Comparison of ENCODE assay signal across 17 cellular contexts in genomic region chr7:101116898-101117297, GRCh38. TPM values are rescaled to one million over a fixed set of nuclear protein-coding genes. Genes with fewer than 3 reads are reported as not detected.
DNase-seq lines count a peak whose midpoint lies in the region; ATAC-seq and TF ChIP-seq lines count a peak whose summit lies in the region.
"Had no signal": no experiment of that assay in that cellular context is flagged by ENCODE, and none has a peak within 500 bp of the region (broad histone marks: within the 10 kb centered on the region; RNA-seq: fewer than 3 reads in every experiment).

No MANE protein-coding gene starts in this region.

- no peak overlapping the region for H2BK15ac ChIP-seq in H9 (ENCODE audit: low read depth, low read length)

- no peak overlapping the region for H3K9ac ChIP-seq in H9 (ENCODE audit: extremely low read depth, insufficient read length, low read length)
- H3K9ac ChIP-seq in skeletal muscle tissue (ENCODE audit: low read depth in 1 of 3, low read length in 3 of 3) = no peak overlapping the region
- no peak overlapping the region for H3K9ac ChIP-seq in Karpas-422 (ENCODE audit: low read length)

- H3K23me2 ChIP-seq in H9 (ENCODE audit: insufficient read length, low read depth, low read length, poor library complexity, severe bottlenecking) = no peaks in the 10 kb centered on the region

- no peak overlapping the region for H2BK20ac ChIP-seq in H9 (ENCODE audit: low read depth, low read length, poor library complexity, severe bottlenecking)

- no CpG with 5 or more reads among the region's 10 CpGs for WGBS in H9 (ENCODE audit: extremely low coverage, insufficient read length, low lambda C conversion rate)

- H4K8ac ChIP-seq in H9 (replicated peaks; ENCODE audit: insufficient read length, low read depth, low read length) = no peak overlapping the region

- H2BK12ac ChIP-seq in H9 (ENCODE audit: insufficient read length, low read depth, low read length) = no peak overlapping the region

- H3K4me3 ChIP-seq in Panc1 (ENCODE audit: low read depth in 2 of 2, low read length in 2 of 2) (no peak overlapping the region), fibroblast of mammary gland (ENCODE audit: control insufficient read depth, low read depth, low read length) (no peak overlapping the region), skeletal muscle tissue (ENCODE audit: low read length in 3 of 3) (no peak overlapping the region), Karpas-422 (ENCODE audit: low read length) (no peak overlapping the region)

- H2BK5ac ChIP-seq in H9 (ENCODE audit: insufficient read length, low read length) = no peak overlapping the region

- POLR2A ChIA-PET in Panc1 (lab: Charles Lee) = interaction anchor here (0.6 to 0.7 kb wide), 2 partner anchors 12 to 16 kb away, joined by 6 to 13 read pairs; no protein-coding TSS in a partner anchor

- H4K20me1 ChIP-seq in H9 (ENCODE audit: control insufficient read depth, insufficient read depth, insufficient read length) (no peaks in the 10 kb centered on the region), Karpas-422 (ENCODE audit: insufficient read depth, low read depth, low read length) (no peaks in the 10 kb centered on the region)

- H3K79me2 ChIP-seq in H9 (ENCODE audit: insufficient read depth, low read length) = no peaks in the 10 kb centered on the region
- H3K79me2 ChIP-seq in Karpas-422 (ENCODE audit: low read length) = no peaks in the 10 kb centered on the region

- no peak overlapping the region for H3T11ph ChIP-seq in H9 (ENCODE audit: low read length)

- peak; percentile 54 for ATAC-seq in Panc1
- ATAC-seq in activated naive CD8-positive, alpha-beta T cell treated with anti-CD3 and anti-CD28 coated beads, Interleukin-2, amount 50 U/mL, for 24 hours = no peak

- TF ChIP-seq CTCF in H9 (conservative IDR thresholded peaks at IDR 0.05) (no peak), Panc1 (IDR thresholded peaks at IDR 0.05) (no peak), fibroblast of mammary gland (conservative IDR thresholded peaks at IDR 0.05; ENCODE audit: control insufficient read depth, insufficient read depth, low read depth, low read length) (no peak)

- no peak overlapping the region for H2AFZ ChIP-seq in H9 (ENCODE audit: low read length)
- H2AFZ ChIP-seq in Karpas-422 (ENCODE audit: low read length) = no peak overlapping the region

- H3K9me3 Mint-ChIP-seq in H9 = no peaks in the 10 kb centered on the region
- H3K9me3 Mint-ChIP-seq in activated naive CD8-positive, alpha-beta T cell treated with anti-CD3 and anti-CD28 coated beads, Interleukin-2, amount 50 U/mL, for 24 hours = no peaks in the 10 kb centered on the region
- H3K9me3 Mint-ChIP-seq: activated naive CD8-positive, alpha-beta T cell treated with anti-CD3 and anti-CD28 coated beads for 36 hours; neural crest cell had no signal

- H3K18ac ChIP-seq in H9 (ENCODE audit: insufficient read length, low read depth, low read length) = no peak overlapping the region

- H3K4me1 ChIP-seq in H9 (ENCODE audit: insufficient read depth, low read length) = no peaks in the 10 kb centered on the region; the same call in 1 of the 2 replicates
- H3K4me1 ChIP-seq in Panc1 (ENCODE audit: control insufficient read depth, insufficient read depth, low read length) = peaks cover 55% of the 10 kb centered on the region
- H3K4me1 ChIP-seq in skeletal muscle tissue (ENCODE audit: control insufficient read depth in 3 of 3, insufficient read depth in 3 of 3, low read length in 3 of 3) = peaks cover 6 to 9% (median 7%) of the 10 kb centered on the region in 3 donors
- no peaks in the 10 kb centered on the region for H3K4me1 ChIP-seq in Karpas-422 (ENCODE audit: low read length)

- no peaks in the 10 kb centered on the region for H3K79me1 ChIP-seq in H9 (ENCODE audit: insufficient read depth, low read depth, low read length, poor library complexity, severe bottlenecking)

- H2AK5ac ChIP-seq in H9 (ENCODE audit: insufficient read length, low read length) = no peak overlapping the region

- peak overlapping the region in 2 of 3 experiments; percentile 27 to 34; a peak in 1 of 7 replicates for H3K27ac Mint-ChIP-seq in H9
- H3K27ac Mint-ChIP-seq in activated naive CD8-positive, alpha-beta T cell treated with anti-CD3 and anti-CD28 coated beads, Interleukin-2, amount 50 U/mL, for 24 hours = no peak overlapping the region
- H3K27ac Mint-ChIP-seq: activated naive CD8-positive, alpha-beta T cell treated with anti-CD3 and anti-CD28 coated beads for 36 hours had no signal

- no peak overlapping the region for H4K5ac ChIP-seq in H9 (ENCODE audit: insufficient read length, low read depth, low read length)

- H3K27ac ChIP-seq in H9 (ENCODE audit: insufficient read length, low read depth, low read length) (no peak overlapping the region), Panc1 (ENCODE audit: low read length) (peak overlapping the region; percentile 91), skeletal muscle tissue (ENCODE audit: low read depth, low read length) (peak overlapping the region; percentile 18), Karpas-422 (ENCODE audit: low read length) (no peak overlapping the region)
- H3K27ac ChIP-seq: C4-2B had no signal

- in situ Hi-C loops in Panc1 (cut with HindIII; ENCODE audit: low pct_unique_long_range_greater_than_20kb, low sequenced_read_pairs) = no loop called here

- H3K4me1 Mint-ChIP-seq in H9 = peaks cover 13 to 20% of the 10 kb centered on the region in 2 experiments
- peaks cover 6% of the 10 kb centered on the region for H3K4me1 Mint-ChIP-seq in activated naive CD8-positive, alpha-beta T cell treated with anti-CD3 and anti-CD28 coated beads, Interleukin-2, amount 50 U/mL, for 24 hours

- H3K56ac ChIP-seq in H9 (ENCODE audit: insufficient read length, low read depth, low read length) = no peak overlapping the region

- CTCF ChIA-PET in Panc1 (lab: Charles Lee) = interaction anchor here (1.0 kb wide), 1 partner anchor 9 kb away, joined by 5 read pairs; no protein-coding TSS in a partner anchor

- DNase-seq in H9 (no peak), Panc1 (ENCODE audit: low read depth, low spot score) (no peak), fibroblast of mammary gland (ENCODE audit: low read depth) (peak; percentile 75), Karpas-422 (no peak)
- no peak for DNase-seq in activated naive CD8-positive, alpha-beta T cell treated with anti-CD3 and anti-CD28 coated beads, Interleukin-2, amount 50 U/mL, for 24 hours
- DNase-seq in activated CD4-positive, alpha-beta T cell treated with anti-CD3 and anti-CD28 coated beads, Interleukin-2, amount 50 U/mL, for 1 hour = no peak
- no peak for DNase-seq in activated effector memory CD4-positive, alpha-beta T cell treated with anti-CD3 and anti-CD28 coated beads, Interleukin-2, amount 50 U/mL, for 16 hours
- DNase-seq: activated CD4-positive, alpha-beta T cell treated with anti-CD3 and anti-CD28 coated beads for 1 hour; activated naive CD8-positive, alpha-beta T cell treated with anti-CD3 and anti-CD28 coated beads for 36 hours; DND-41; erythroblast; NCI-H82; stimulated activated naive CD4-positive, alpha-beta T cell treated with Interleukin-2 at 50 U/mL for 16 hours; T-helper 2 cell had no signal

- H3K4me2 ChIP-seq in H9 (ENCODE audit: insufficient read depth, insufficient read length, low read length) (no peak overlapping the region), Karpas-422 (ENCODE audit: low read depth, low read length, poor library complexity, severe bottlenecking) (no peak overlapping the region)

- no peak overlapping the region for H3K14ac ChIP-seq in H9 (ENCODE audit: insufficient read depth, low read length)

- intact Hi-C loops in Panc1 (cut with micrococcal nuclease; ENCODE audit: unreplicated experiment) = no loop called here

- no peaks in the 10 kb centered on the region for H3K27me3 Mint-ChIP-seq in H9 (ENCODE audit: low read depth)
- H3K27me3 Mint-ChIP-seq in activated naive CD8-positive, alpha-beta T cell treated with anti-CD3 and anti-CD28 coated beads, Interleukin-2, amount 50 U/mL, for 24 hours = peaks cover 24% of the 10 kb centered on the region

- H3K4me3 Mint-ChIP-seq in H9 = no peak overlapping the region
- H3K4me3 Mint-ChIP-seq in activated naive CD8-positive, alpha-beta T cell treated with anti-CD3 and anti-CD28 coated beads, Interleukin-2, amount 50 U/mL, for 24 hours = no peak overlapping the region
- H3K4me3 Mint-ChIP-seq: activated naive CD8-positive, alpha-beta T cell treated with anti-CD3 and anti-CD28 coated beads for 36 hours; neural crest cell had no signal

- no peak overlapping the region for H3K4ac ChIP-seq in H9 (ENCODE audit: low read depth, low read length)

- H3K9me3 ChIP-seq in H9 (ENCODE audit: control insufficient read depth, low read depth, low read length) (no peaks in the 10 kb centered on the region), Panc1 (ENCODE audit: control insufficient read depth, insufficient read depth, low read depth, low read length) (no peaks in the 10 kb centered on the region), skeletal muscle tissue (ENCODE audit: control insufficient read depth in 3 of 3, low read length in 3 of 3) (no peaks in the 10 kb centered on the region), Karpas-422 (ENCODE audit: low read length) (no peaks in the 10 kb centered on the region)

- no TSS peak for BruUV-seq in Panc1 (replicated peaks; lab: Mats Ljungman, UMichigan)

- no peaks in the 10 kb centered on the region for H3K36me3 ChIP-seq in Panc1 (ENCODE audit: control insufficient read depth, insufficient read depth, low read length)
- H3K36me3 ChIP-seq in skeletal muscle tissue (ENCODE audit: control insufficient read depth in 3 of 3, insufficient read depth in 3 of 3, low read length in 3 of 3) = no peaks in the 10 kb centered on the region
- no peaks in the 10 kb centered on the region for H3K36me3 ChIP-seq in Karpas-422 (ENCODE audit: insufficient read depth, low read length)

- H2BK120ac ChIP-seq in H9 (ENCODE audit: low read depth, low read length, poor library complexity, severe bottlenecking) = no peak overlapping the region

- H4K91ac ChIP-seq in H9 (ENCODE audit: insufficient read length, low read depth, low read length) = no peak overlapping the region

- H3K27me3 ChIP-seq in H9 (ENCODE audit: insufficient read depth, low read length) (no peaks in the 10 kb centered on the region), Panc1 (ENCODE audit: control insufficient read depth, insufficient read depth, low read length) (no peaks in the 10 kb centered on the region), skeletal muscle tissue (ENCODE audit: control insufficient read depth in 3 of 3, insufficient read depth in 3 of 3, low read length in 3 of 3) (no peaks in the 10 kb centered on the region), Karpas-422 (ENCODE audit: low read length) (no peaks in the 10 kb centered on the region)

- no peak overlapping the region for H3K23ac ChIP-seq in H9 (ENCODE audit: insufficient read length, low read depth, low read length)

- no peaks in the 10 kb centered on the region; a peak in 1 of 7 replicates for H3K36me3 Mint-ChIP-seq in H9 (ENCODE audit: insufficient read depth in 1 of 3, low read depth in 3 of 3)
- no peaks in the 10 kb centered on the region for H3K36me3 Mint-ChIP-seq in activated naive CD8-positive, alpha-beta T cell treated with anti-CD3 and anti-CD28 coated beads, Interleukin-2, amount 50 U/mL, for 24 hours (ENCODE audit: low read depth)
- H3K36me3 Mint-ChIP-seq: activated naive CD8-positive, alpha-beta T cell treated with anti-CD3 and anti-CD28 coated beads for 36 hours had no signal

- no peaks in the 10 kb centered on the region for H3K9me2 ChIP-seq in Karpas-422 (replicated peaks; ENCODE audit: insufficient read depth, low read length)

RNA-seq across cellular contexts. Expression of gene SERPINE1, which starts 10.0 kb away (rescaled TPM):
- total RNA-seq in H9 (2021) (11.5 and 13.0 TPM in 2 replicates), Panc1 (2021; ENCODE audit: unreplicated experiment) (370 TPM), skeletal muscle tissue (2.1 TPM)
- 482 TPM for polyA plus RNA-seq in Panc1 (2012; ENCODE audit: insufficient read length)
- total RNA-seq in Karpas-422 (2014; rRNA removed; shearing (Covaris generic); ENCODE audit: low replicate concordance) = not detected in 2 replicates

RNA-seq across cellular contexts. Expression of gene TRIM56, which starts 31.6 kb away (rescaled TPM):
- total RNA-seq in H9 (2021) (21.8 and 22.4 TPM in 2 replicates), Panc1 (2021; ENCODE audit: unreplicated experiment) (37.4 TPM), skeletal muscle tissue (6.3 TPM)
- 31.8 TPM for polyA plus RNA-seq in Panc1 (2012; ENCODE audit: insufficient read length)
- total RNA-seq in Karpas-422 (2014; rRNA removed; shearing (Covaris generic); ENCODE audit: low replicate concordance) = 8.1 and 14.0 TPM in 2 replicates

RNA-seq across cellular contexts. Expression of gene AP1S1, which starts 37.4 kb away (rescaled TPM):
- total RNA-seq in H9 (2021) (65.2 and 73.0 TPM in 2 replicates), Panc1 (2021; ENCODE audit: unreplicated experiment) (74.2 TPM), skeletal muscle tissue (27.7 TPM)
- 152 TPM for polyA plus RNA-seq in Panc1 (2012; ENCODE audit: insufficient read length)
- 150 and 256 TPM in 2 replicates for total RNA-seq in Karpas-422 (2014; rRNA removed; shearing (Covaris generic); ENCODE audit: low replicate concordance)

RNA-seq across cellular contexts. Expression of gene VGF, which starts 48.5 kb away (rescaled TPM):
- total RNA-seq in H9 (2021) = 37.1 and 39.1 TPM in 2 replicates
- 4.4 TPM for total RNA-seq in Panc1 (2021; ENCODE audit: unreplicated experiment)
- polyA plus RNA-seq in Panc1 (2012; ENCODE audit: insufficient read length) = 10.8 TPM
- not detected for total RNA-seq in skeletal muscle tissue
- 0.86 and 1.4 TPM in 2 replicates for total RNA-seq in Karpas-422 (2014; rRNA removed; shearing (Covaris generic); ENCODE audit: low replicate concordance)
- total RNA-seq: activated naive CD8-positive, alpha-beta T cell treated with anti-CD3 and anti-CD28 coated beads for 36 hours had no signal

Comparison
In these comparisons a context has a peak if more than half of its experiments do, and no peak if none do; other contexts are left out.
1. H3K27ac ChIP-seq: peak in Panc1 (single experiment) and skeletal muscle tissue (single experiment); none in H9 (single experiment) and Karpas-422 (single experiment).
2. RNA of gene SERPINE1, which starts 10.0 kb away (total RNA-seq): 370 TPM in Panc1 (single experiment); 11.5 to 13.0 TPM in H9, 2.1 TPM in skeletal muscle tissue (single experiment) and not detected in Karpas-422; every median in the first group is over 10 times any median in the second.